25 cellular contexts compared by ENCODE assay signal in the genomic region with DNA sequence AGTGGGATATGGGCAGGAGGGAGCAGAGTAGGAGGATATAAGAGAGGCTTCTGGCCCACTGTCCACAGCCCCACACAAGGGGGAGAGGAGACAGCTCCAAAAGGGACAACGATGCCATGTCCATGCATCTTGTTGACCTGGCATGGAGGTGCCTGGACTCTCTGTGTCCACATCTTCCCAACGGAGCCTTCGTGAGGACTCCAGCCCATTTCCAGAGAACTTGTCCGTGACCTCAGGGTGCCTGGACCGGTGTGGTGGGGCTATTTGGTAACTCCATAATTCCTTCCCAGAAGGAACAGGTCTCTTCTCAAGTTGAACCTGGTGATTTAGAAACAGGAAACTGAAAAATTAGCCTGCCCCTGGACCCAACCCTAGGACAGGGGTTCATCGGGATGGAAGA.
"Had no signal": no experiment of that assay in that cellular context is flagged by ENCODE, and none has a peak within 500 bp of the region (broad histone marks: within the 10 kb centered on the region; RNA-seq: fewer than 3 reads in every experiment).

No MANE protein-coding gene starts in this region.

- FAIRE-seq: astrocyte, frontal cortex, pancreas had no signal

- H3K36me3 ChIP-seq: brain microvascular endothelial cell, left ventricle myocardium inferior, pancreas, spleen, transverse colon, vagina had no signal

- ATAC-seq: activated T-cell treated with anti-CD3 and anti-CD28 coated beads, Interleukin-2, amount 50 U/mL, for 4 hours; activated T-helper 17 cell treated with anti-CD3 and anti-CD28 coated beads, Interleukin-2, amount 50 U/mL, for 72 hours; naive thymus-derived CD4-positive, alpha-beta T cell; pancreas; psoas muscle had no signal

- H3K4me2 ChIP-seq: hepatocyte had no signal

- H3K27me3 ChIP-seq: brain microvascular endothelial cell, pancreas, testis, transverse colon, vagina had no signal

- H3K36me3 Mint-ChIP-seq: naive thymus-derived CD4-positive, alpha-beta T cell had no signal

- H3K27ac Mint-ChIP-seq: activated T-helper 17 cell treated with anti-CD3 and anti-CD28 coated beads, Interleukin-2, amount 50 U/mL, for 72 hours; mesothelial cell of epicardium; naive thymus-derived CD4-positive, alpha-beta T cell had no signal

- H2AFZ ChIP-seq: hepatocyte had no signal

- H3K4me1 ChIP-seq: left ventricle myocardium inferior, pancreas, psoas muscle, spleen, testis, transverse colon, vagina had no signal

- H3K27ac ChIP-seq: brain microvascular endothelial cell, hepatocyte, left ventricle myocardium inferior, pancreas, psoas muscle, spleen, testis, transverse colon, vagina, VCaP had no signal

- H3K9me3 Mint-ChIP-seq: activated T-helper 17 cell treated with anti-CD3 and anti-CD28 coated beads, Interleukin-2, amount 50 U/mL, for 72 hours had no signal

- DNase-seq: activated CD4-positive, alpha-beta T cell treated with anti-CD3 and anti-CD28 coated beads for 4 hours; activated CD4-positive, alpha-beta T cell treated with anti-CD3 and anti-CD28 coated beads, Interleukin-2, amount 50 U/mL, for 4 hours; activated gamma-delta T cell treated with Interleukin-2 at 50 U/mL for 16 hours; activated naive CD4-positive, alpha-beta T cell treated with anti-CD3 and anti-CD28 coated beads, Interleukin-2, amount 50 U/mL, for 16 hours; activated T-cell treated with anti-CD3 and anti-CD28 coated beads, Interleukin-2, amount 50 U/mL, for 4 hours; amniotic stem cell; dermis blood vessel endothelial cell; effector CD8-positive, alpha-beta T cell; glutamatergic neuron; left ventricle myocardium inferior; naive thymus-derived CD4-positive, alpha-beta T cell; pancreas; psoas muscle; spleen; stimulated activated naive CD4-positive, alpha-beta T cell treated with Interleukin-2 at 50 U/mL for 16 hours; testis; transverse colon had no signal

- H3K4me3 Mint-ChIP-seq: activated T-cell treated with anti-CD3 and anti-CD28 coated beads, Interleukin-2, amount 50 U/mL, for 4 hours; activated T-helper 17 cell treated with anti-CD3 and anti-CD28 coated beads, Interleukin-2, amount 50 U/mL, for 72 hours; mesothelial cell of epicardium; naive thymus-derived CD4-positive, alpha-beta T cell had no signal

- H3K4me1 Mint-ChIP-seq: activated T-helper 17 cell treated with anti-CD3 and anti-CD28 coated beads, Interleukin-2, amount 50 U/mL, for 72 hours; naive thymus-derived CD4-positive, alpha-beta T cell had no signal

- H3K79me2 ChIP-seq: hepatocyte had no signal

- H3K4me3 ChIP-seq: hepatocyte, left ventricle myocardium inferior, pancreas, psoas muscle, spleen, testis, transverse colon, vagina had no signal

- H3K9me3 ChIP-seq: left ventricle myocardium inferior, pancreas, psoas muscle, spleen, testis, transverse colon, vagina had no signal
